ENCODE assay signal across 13 cellular contexts in genomic region chr17:39618956-39619785, GRCh38. TPM values are rescaled to one million over a fixed set of nuclear protein-coding genes. Genes with fewer than 3 reads are reported as not detected.
DNase-seq lines count a peak whose midpoint lies in the region; TF ChIP-seq lines count a peak whose summit lies in the region.
"Had no signal": no experiment of that assay in that cellular context is flagged by ENCODE, and none has a peak within 500 bp of the region (broad histone marks: within the 10 kb centered on the region; RNA-seq: fewer than 3 reads in every experiment).

No MANE protein-coding gene starts in this region.

- H3K9me3 Mint-ChIP-seq in neural progenitor cell: no peaks in the 10 kb centered on the region
- H3K9me3 Mint-ChIP-seq: T-cell had no signal

- no peak for TF ChIP-seq CTCF in neural progenitor cell (IDR thresholded peaks at IDR 0.05)

- no peak overlapping the region for H3K27ac Mint-ChIP-seq in neural progenitor cell
- H3K27ac Mint-ChIP-seq: T-cell had no signal

- H3K4me2 ChIP-seq in neural progenitor cell: peak overlapping the region; percentile 96

- H3K36me3 ChIP-seq in neural progenitor cell: no peaks in the 10 kb centered on the region
- H3K36me3 ChIP-seq: pancreas had no signal

- in situ Hi-C loops in G401 (cut with HindIII; ENCODE audit: low sequenced_read_pairs): no loop called here

- H3K9me3 ChIP-seq in neural progenitor cell (ENCODE audit: low read depth): no peaks in the 10 kb centered on the region
- H3K9me3 ChIP-seq: pancreas had no signal

- peak overlapping the region; percentile 87 for H3K4me3 Mint-ChIP-seq in neural progenitor cell

- H3F3A ChIP-seq in neural progenitor cell (ENCODE audit: low read depth): peaks cover 14% of the 10 kb centered on the region

- peak overlapping the region; percentile 64 for H3K4me3 ChIP-seq in neural progenitor cell

- H3K4me1 Mint-ChIP-seq in neural progenitor cell: peaks cover 13% of the 10 kb centered on the region

- no peak overlapping the region for H3K9ac ChIP-seq in neural progenitor cell

- peaks cover 5% of the 10 kb centered on the region for H3K4me1 ChIP-seq in neural progenitor cell

- peak overlapping the region; percentile 45 for H3K27ac ChIP-seq in angular gyrus (ENCODE audit: low read depth, low read length)
- H3K27ac ChIP-seq in neural progenitor cell: no peak overlapping the region

- no peak overlapping the region for H2AFZ ChIP-seq in neural progenitor cell (replicated peaks)

- H3K79me2 ChIP-seq in neural progenitor cell (ENCODE audit: low read depth): no peaks in the 10 kb centered on the region

- peaks cover 10% of the 10 kb centered on the region for H4K20me1 ChIP-seq in neural progenitor cell (ENCODE audit: low read depth)

- peaks cover 90% of the 10 kb centered on the region for H3K27me3 ChIP-seq in neural progenitor cell
- H3K27me3 ChIP-seq: pancreas had no signal

- peaks cover 62% of the 10 kb centered on the region for H3K27me3 Mint-ChIP-seq in neural progenitor cell (ENCODE audit: insufficient read depth, low read depth)

- DNase-seq in G401 (ENCODE audit: low spot score) (peak; percentile 15), NAMALWA (ENCODE audit: low spot score) (peak; percentile 38), neural progenitor cell (ENCODE audit: low spot score) (no peak), HPDE6-E6E7 (ENCODE audit: extremely low spot score) (no peak), NCI-H82 (lab: John Stamatoyannopoulos, UW) (no peak), amniotic stem cell (lab: John Stamatoyannopoulos, UW) (no peak)
- DNase-seq: KG1; NCI-H774; stimulated activated CD4-positive, alpha-beta T cell treated with anti-CD3 and anti-CD28 coated beads, Interleukin-4, amount 100 ng/mL, for 24 hours; T-cell had no signal

- H3K36me3 Mint-ChIP-seq in neural progenitor cell: no peaks in the 10 kb centered on the region
- H3K36me3 Mint-ChIP-seq: T-cell had no signal

RNA-seq across cellular contexts. Expression of gene PPP1R1B, which starts 7.6 kb away (rescaled TPM):
- 3.4 and 8.6 TPM in 2 replicates for total RNA-seq in G401 (2014; rRNA removed; shearing (Covaris generic))
- 0.90 TPM in 1 of 2 replicates, not detected in the other for total RNA-seq in neural progenitor cell (ENCODE audit: low replicate concordance)
- total RNA-seq: kidney epithelial cell had no signal

RNA-seq across cellular contexts. Expression of gene NEUROD2, which starts 11.5 kb away (rescaled TPM):
- total RNA-seq in G401 (2014; rRNA removed; shearing (Covaris generic)): not detected in 2 replicates
- total RNA-seq in neural progenitor cell (ENCODE audit: low replicate concordance): not detected in 2 replicates
- total RNA-seq: kidney epithelial cell, pancreas, T-cell had no signal

RNA-seq across cellular contexts. Expression of gene STARD3, which starts 17.8 kb away (rescaled TPM):
- total RNA-seq in G401 (2014; rRNA removed; shearing (Covaris generic)): 30.8 and 45.5 TPM in 2 replicates
- 21.5 and 54.9 TPM in 2 replicates for total RNA-seq in neural progenitor cell (ENCODE audit: low replicate concordance)

RNA-seq across cellular contexts. Expression of gene TCAP, which starts 46.0 kb away (rescaled TPM):
- 0.43 and 0.44 TPM in 2 replicates for total RNA-seq in G401 (2014; rRNA removed; shearing (Covaris generic))
- 0.19 and 1.3 TPM in 2 replicates for total RNA-seq in neural progenitor cell (ENCODE audit: low replicate concordance)

RNA-seq across cellular contexts. Expression of gene PNMT, which starts 49.1 kb away (rescaled TPM):
- total RNA-seq in G401 (2014; rRNA removed; shearing (Covaris generic)): not detected in 2 replicates
- total RNA-seq in neural progenitor cell (ENCODE audit: low replicate concordance): 0.28 TPM in 1 of 2 replicates, not detected in the other
- total RNA-seq: kidney epithelial cell had no signal

Comparison
In these comparisons a context has a peak if more than half of its experiments do, and no peak if none do; other contexts are left out.
1. DNase-seq: peak in G401 (single experiment) and NAMALWA (single experiment); none in neural progenitor cell (single experiment), HPDE6-E6E7 (single experiment), NCI-H82 (single experiment) and amniotic stem cell (single experiment).